24 cellular contexts compared by ENCODE assay signal in genomic region chr1:68782890-68783289, GRCh38.
DNase-seq lines count a peak whose midpoint lies in the region; ATAC-seq, FAIRE-seq and TF ChIP-seq lines count a peak whose summit lies in the region.
"Had no signal": no experiment of that assay in that cellular context is flagged by ENCODE, and none has a peak within 500 bp of the region (broad histone marks: within the 10 kb centered on the region; RNA-seq: fewer than 3 reads in every experiment).

No MANE protein-coding gene starts in this region.

- peaks cover 12% of the 10 kb centered on the region for H3K36me3 Mint-ChIP-seq in GM23338 (ENCODE audit: low read depth)

- no peaks in the 10 kb centered on the region for H3K79me2 ChIP-seq in GM23338 (replicated peaks; ENCODE audit: insufficient read depth)

- no peak overlapping the region for H3K4me3 Mint-ChIP-seq in GM23338
- H3K4me3 Mint-ChIP-seq: activated naive CD4-positive, alpha-beta T cell treated with anti-CD3 and anti-CD28 coated beads for 36 hours; activated T-cell treated with anti-CD3 and anti-CD28 coated beads, Interleukin-2, amount 50 U/mL, for 24 hours; HFFc6 had no signal

- H3K4me1 Mint-ChIP-seq in GM23338 = no peaks in the 10 kb centered on the region

- H3K9me3 ChIP-seq in RWPE2 (ENCODE audit: severe bottlenecking) = no peaks in the 10 kb centered on the region
- H3K9me3 ChIP-seq: neutrophil had no signal

- H3K9me2 ChIP-seq in GM23338 (ENCODE audit: insufficient read depth) = peaks cover 9% of the 10 kb centered on the region

- no peaks in the 10 kb centered on the region for H4K20me1 ChIP-seq in GM23338 (replicated peaks; ENCODE audit: insufficient read depth)

- H3K4me3 ChIP-seq in GM23338 (no peak overlapping the region), RWPE2 (ENCODE audit: severe bottlenecking) (no peak overlapping the region)
- H3K4me3 ChIP-seq: mucosa of descending colon, tibial artery had no signal

- DNase-seq in GM23338 (ENCODE audit: low spot score) (peak; percentile 4), RWPE2 (ENCODE audit: low spot score) (no peak), left kidney (ENCODE audit: low read depth, low spot score) (peak; percentile 3), GM12892 (ENCODE audit: insufficient read length) (no peak), AG20443 (ENCODE audit: low spot score) (no peak), nucleus accumbens (lab: John Stamatoyannopoulos, UW) (no peak)
- DNase-seq: activated CD8-positive, alpha-beta memory T cell treated with anti-CD3 and anti-CD28 coated beads for 24 hours; activated naive CD4-positive, alpha-beta T cell treated with anti-CD3 and anti-CD28 coated beads for 36 hours; activated T-cell treated with anti-CD3 and anti-CD28 coated beads, Interleukin-2, amount 50 U/mL, for 24 hours; AML-193; amniotic stem cell; DMS79; HFFc6; left ventricle myocardium superior; mucosa of descending colon; NCI-H510A treated with DMSO at 0.1 percent for 48 hours; stimulated activated CD4-positive, alpha-beta T cell treated with anti-CD3 and anti-CD28 coated beads, Interleukin-4, amount 100 ng/mL, for 1 hour; stimulated activated naive CD4-positive, alpha-beta T cell; tibial artery had no signal

- H3K4me1 ChIP-seq in GM23338 (ENCODE audit: insufficient read depth) (no peaks in the 10 kb centered on the region), RWPE2 (ENCODE audit: insufficient read depth, poor library complexity, severe bottlenecking) (no peaks in the 10 kb centered on the region)
- H3K4me1 ChIP-seq: tibial artery had no signal

- peaks cover 15% of the 10 kb centered on the region for H3K9me3 Mint-ChIP-seq in GM23338

- no peak overlapping the region for H3K27ac Mint-ChIP-seq in GM23338
- H3K27ac Mint-ChIP-seq: activated naive CD4-positive, alpha-beta T cell treated with anti-CD3 and anti-CD28 coated beads for 36 hours; activated T-cell treated with anti-CD3 and anti-CD28 coated beads, Interleukin-2, amount 50 U/mL, for 24 hours; HFFc6 had no signal

- FAIRE-seq in GM12892 (lab: Jason Lieb, UNC) = no peak
- FAIRE-seq: bronchial epithelial cell, GM12891, GM19239 had no signal

- no peak overlapping the region for H2AFZ ChIP-seq in GM23338

- TF ChIP-seq POLR2A in GM12892 (IDR thresholded peaks at IDR 0.05; ENCODE audit: low read depth, low read length) = no peak

- no peak overlapping the region for H3K4me2 ChIP-seq in GM23338

- ATAC-seq in GM23338 (no peak), RWPE2 (ENCODE audit: low read depth) (no peak)
- ATAC-seq: left ventricle myocardium superior, mucosa of descending colon had no signal

- no peaks in the 10 kb centered on the region for H3F3A ChIP-seq in GM23338 (replicated peaks; ENCODE audit: low read depth)

- peak; percentile 36 for TF ChIP-seq CTCF in C4-2B (conservative IDR thresholded peaks at IDR 0.05)
- peak in 1 of 2 experiments; percentile 40; a peak in 3 of 4 replicates for TF ChIP-seq CTCF in GM23338 (conservative IDR thresholded peaks at IDR 0.05; ENCODE audit: low read depth in 2 of 2)
- TF ChIP-seq CTCF in RWPE2 (IDR thresholded peaks at IDR 0.05; ENCODE audit: poor library complexity, severe bottlenecking) = peak; percentile 23

- H3K27ac ChIP-seq in C4-2B = no peak overlapping the region
- H3K27ac ChIP-seq in GM23338 (ENCODE audit: low read depth) = no peak overlapping the region
- H3K27ac ChIP-seq in RWPE2 (ENCODE audit: poor library complexity, severe bottlenecking) = no peak overlapping the region
- H3K27ac ChIP-seq: neutrophil, tibial artery had no signal

- peaks cover 4% of the 10 kb centered on the region for H3K27me3 Mint-ChIP-seq in GM23338 (ENCODE audit: insufficient read depth, low read depth, poor library complexity)
- H3K27me3 Mint-ChIP-seq: activated T-cell treated with anti-CD3 and anti-CD28 coated beads, Interleukin-2, amount 50 U/mL, for 24 hours had no signal

- H3K36me3 ChIP-seq in GM23338 (ENCODE audit: insufficient read depth) (no peaks in the 10 kb centered on the region), RWPE2 (ENCODE audit: low read depth) (no peaks in the 10 kb centered on the region)
- H3K36me3 ChIP-seq: neutrophil, tibial artery had no signal

- H3K27me3 ChIP-seq in GM23338 (ENCODE audit: insufficient read depth) (no peaks in the 10 kb centered on the region), RWPE2 (ENCODE audit: insufficient read depth, poor library complexity, severe bottlenecking) (no peaks in the 10 kb centered on the region)
- H3K27me3 ChIP-seq: neutrophil, tibial artery had no signal

TF ChIP-seq in GM23338, 12 proteins besides CTCF, POLR2A, EP300 and RAD21:
- TF ChIP-seq ZNF462 (CRISPR knock-in tag; IDR thresholded peaks at IDR 0.05) = no peak

Comparison
In these comparisons a context has a peak if more than half of its experiments do, and no peak if none do; other contexts are left out.
1. DNase-seq: peak in GM23338 (single experiment) and left kidney (single experiment); none in RWPE2 (single experiment), GM12892 (single experiment), AG20443 (single experiment) and nucleus accumbens (0 of 56).